10 cellular contexts compared by ENCODE assay signal in the genomic region with DNA sequence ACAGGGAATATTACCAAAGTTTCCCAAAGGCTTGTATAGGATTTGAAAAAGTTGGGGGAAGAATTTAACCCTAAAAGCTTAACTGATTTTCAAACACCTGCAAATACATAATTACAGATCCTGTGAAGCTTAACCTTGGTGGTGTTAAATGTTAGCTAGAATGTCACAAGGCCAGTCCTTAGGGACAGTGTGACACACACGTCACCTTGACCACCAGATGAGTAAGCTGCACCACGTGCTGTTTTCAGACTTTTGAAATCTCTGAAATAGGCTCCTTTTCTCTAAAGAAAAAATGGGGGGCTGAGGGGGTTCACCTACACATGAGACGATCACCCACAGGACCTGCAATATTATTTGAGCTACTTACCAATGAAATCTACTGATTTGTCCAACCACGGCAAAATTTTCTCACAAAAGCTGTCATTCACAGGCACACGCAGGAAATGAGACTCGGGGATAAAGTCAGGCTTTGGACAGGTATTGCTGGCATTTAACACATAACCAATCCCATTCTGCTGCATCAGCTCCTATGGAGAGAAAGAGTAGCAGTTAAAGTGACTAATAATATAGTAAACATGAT.
DNase-seq lines count a peak whose midpoint lies in the region; ATAC-seq, FAIRE-seq and TF ChIP-seq lines count a peak whose summit lies in the region.
"Had no signal": no experiment of that assay in that cellular context is flagged by ENCODE, and none has a peak within 500 bp of the region (broad histone marks: within the 10 kb centered on the region; RNA-seq: fewer than 3 reads in every experiment).

No MANE protein-coding gene starts in this region.

- H3K27ac ChIP-seq in K562 (ENCODE audit: extremely low read depth, low read depth, low read length) (no peak overlapping the region), small intestine (ENCODE audit: low read depth in 1 of 2, low read length in 1 of 2) (peak overlapping the region in 1 of 2 donors; percentile 39)

- no peak overlapping the region for H3K9ac ChIP-seq in K562 (ENCODE audit: insufficient read depth in 1 of 2, low read depth in 2 of 2, low read length in 2 of 2)

- H3K4me3 ChIP-seq in K562, result no peak overlapping the region
- H3K4me3 ChIP-seq in small intestine (ENCODE audit: low read depth in 1 of 2, low read length in 2 of 2), result no peak overlapping the region

- BruUV-seq in K562 (replicated peaks; lab: Mats Ljungman, UMichigan), result no TSS peak

- DNase-seq in GM10248 (ENCODE audit: extremely low spot score) (peak; percentile 62), K562 (ENCODE audit: extremely low read depth in 1 of 4, low spot score in 3 of 4) (no peak), amygdala (lab: John Stamatoyannopoulos, UW) (no peak), small intestine (no peak), omental fat pad (ENCODE audit: low spot score) (no peak), AG08396 (ENCODE audit: low spot score) (no peak)
- DNase-seq: HFFc6; stimulated activated CD4-positive, alpha-beta T cell treated with anti-CD3 and anti-CD28 coated beads, Interleukin-2, amount 100 ng/mL, for 24 hours had no signal

- H3K27me3 ChIP-seq in K562 (ENCODE audit: control insufficient read depth in 2 of 2, insufficient read depth in 2 of 2, low read length in 2 of 2) (no peaks in the 10 kb centered on the region), small intestine (ENCODE audit: control insufficient read depth in 2 of 2, insufficient read depth in 2 of 2, low read length in 2 of 2) (no peaks in the 10 kb centered on the region)

- H3K36me3 ChIP-seq in K562 (ENCODE audit: control insufficient read depth, insufficient read depth, low read length) (peaks cover 21% of the 10 kb centered on the region; the same call in 2 of the 3 replicates), small intestine (ENCODE audit: control insufficient read depth in 2 of 2, insufficient read depth in 2 of 2, low read length in 2 of 2) (peaks cover 0 to 10% of the 10 kb centered on the region in 2 donors)

- H4K20me1 ChIP-seq in K562 (replicated peaks; ENCODE audit: control insufficient read depth, insufficient read depth, low read length), result no peaks in the 10 kb centered on the region

- ATAC-seq in GM19395 (IDR thresholded peaks at IDR 0.05; ENCODE audit: unreplicated experiment) (peak; percentile 60), HG03097 (IDR thresholded peaks at IDR 0.05; ENCODE audit: low FRiP score, unreplicated experiment) (peak; percentile 72), K562 (no peak), omental fat pad (ENCODE audit: low FRiP score) (no peak)

- no peak for TF ChIP-seq RAD21 in K562 (CRISPR knock-in tag; conservative IDR thresholded peaks at IDR 0.05 in 1 of 2, IDR thresholded peaks at IDR 0.05 in 1 of 2)

- POLR2A ChIA-PET in GM10248 (lab: Yijun Ruan, JAX) (interaction anchor here (0.6 to 1.2 kb wide), 3 partner anchors 11 to 78 kb away, joined by 5 to 10 read pairs (median 7); no protein-coding TSS in a partner anchor), K562 (lab: Yijun Ruan, JAX) (interaction anchor here (1.2 kb wide), 1 partner anchor 10 kb away, joined by 4 read pairs; no protein-coding TSS in a partner anchor)

- no peak for TF ChIP-seq CTCF in GM10248 (IDR thresholded peaks at IDR 0.05; ENCODE audit: control extremely low read depth, extremely low read depth, low read depth, missing control alignments)
- no peak for TF ChIP-seq CTCF in K562 (IDR thresholded peaks at IDR 0.05 in 2 of 3, conservative IDR thresholded peaks at IDR 0.05 in 1 of 3; ENCODE audit: insufficient read depth in 2 of 3, low read depth in 1 of 3, low read length in 3 of 3)
- no peak for TF ChIP-seq CTCF in omental fat pad (IDR thresholded peaks at IDR 0.05)

- no peak for TF ChIP-seq POLR2A in K562 (conservative IDR thresholded peaks at IDR 0.05)

- H2AFZ ChIP-seq in K562 (ENCODE audit: low read depth, low read length), result no peak overlapping the region

- no peak overlapping the region for H3K4me2 ChIP-seq in K562 (ENCODE audit: insufficient read depth, low read length)

- no peak for TF ChIP-seq EP300 in K562 (IDR thresholded peaks at IDR 0.05; ENCODE audit: low read length)

- CTCF ChIA-PET in GM10248 (lab: Yijun Ruan, JAX), result interaction anchor here (0.7 to 4.8 kb wide), 11 partner anchors 9 to 169 kb away, joined by 3 to 34 read pairs (median 5); no protein-coding TSS in a partner anchor
- CTCF ChIA-PET in K562 (lab: Yijun Ruan, JAX; ENCODE audit: low intra/inter-chr PET ratio), result no interaction called here

- no peaks in the 10 kb centered on the region for H3K79me2 ChIP-seq in K562 (ENCODE audit: control insufficient read depth, insufficient read depth, low read length)

- no peaks in the 10 kb centered on the region for H3K9me3 ChIP-seq in K562 (replicated peaks; ENCODE audit: control insufficient read depth, insufficient read depth, low read depth, low read length)
- H3K9me3 ChIP-seq in small intestine (ENCODE audit: control insufficient read depth, low read depth), result no peaks in the 10 kb centered on the region

- intact Hi-C loops in K562 (cut with micrococcal nuclease), result no loop called here

- FAIRE-seq in K562 (lab: Jason Lieb, UNC) (peak; percentile 49), small intestine (lab: Jason Lieb, UNC) (no peak)

- H3K4me1 ChIP-seq in K562 (replicated peaks in 1 of 2; ENCODE audit: control insufficient read depth in 2 of 2, insufficient read depth in 2 of 2, low read length in 2 of 2), result peaks cover 0 to 2% of the 10 kb centered on the region in 2 experiments; a peak in 2 of 5 replicates
- H3K4me1 ChIP-seq in small intestine (ENCODE audit: control insufficient read depth in 2 of 2, insufficient read depth in 1 of 2, low read depth in 1 of 2, low read length in 1 of 2), result peaks cover 4 to 6% of the 10 kb centered on the region in 2 donors

- WGBS in K562 (ENCODE audit: insufficient coverage, low coverage, missing lambda C conversion rate), result 84% methylated on average over 6 of the region's 6 CpGs
- WGBS in small intestine, 3 donors, result 75 to 83% (median 81%) methylated on average over 6 of the region's 6 CpGs

- no peaks in the 10 kb centered on the region for H3K9me1 ChIP-seq in K562 (ENCODE audit: control insufficient read depth, insufficient read depth, low read length)

- in situ Hi-C loops in K562 (cut with MboI), result no loop called here

TF ChIP-seq in K562, 482 proteins besides CTCF, POLR2A, EP300 and RAD21:
- TF ChIP-seq FOSL1 (tag; conservative IDR thresholded peaks at IDR 0.05) (peak; percentile 8), MAFF (IDR thresholded peaks at IDR 0.05; ENCODE audit: low read length) (no peak), POLR2G (IDR thresholded peaks at IDR 0.05; ENCODE audit: low read depth, low read length) (no peak), ZNF79 (CRISPR knock-in tag; IDR thresholded peaks at IDR 0.05; ENCODE audit: low read depth) (no peak)

Comparison
In these comparisons a context has a peak if more than half of its experiments do, and no peak if none do; other contexts are left out.
1. ATAC-seq: peak in GM19395 (single experiment) and HG03097 (single experiment); none in K562 (single experiment) and omental fat pad (single experiment).